8 cellular contexts compared by ENCODE assay signal in genomic region chr10:73810358-73810734, GRCh38. TPM values are rescaled to one million over a fixed set of nuclear protein-coding genes. Genes with fewer than 3 reads are reported as not detected.
DNase-seq lines count a peak whose midpoint lies in the region; ATAC-seq, FAIRE-seq and TF ChIP-seq lines count a peak whose summit lies in the region.

No MANE protein-coding gene starts in this region.

- H3K4me1 Mint-ChIP-seq in GM23338, result peaks cover 13% of the 10 kb centered on the region
- H3K4me1 Mint-ChIP-seq in T-helper 1 cell treated with Interleukin-12 subunit alpha and Interleukin-12 subunit beta and Interleukin-4 antibody, amounts not matched to agents 30 μg/mL and 1 μg/mL, for 36 hours (ENCODE audit: low read depth), result peaks cover 36% of the 10 kb centered on the region

- TF ChIP-seq CTCF in GM23338 (conservative IDR thresholded peaks at IDR 0.05; ENCODE audit: low read depth in 2 of 2) (no peak), fibroblast of the aortic adventitia (IDR thresholded peaks at IDR 0.05; ENCODE audit: insufficient read depth, low read length) (no peak), D721Med (IDR thresholded peaks at IDR 0.05; ENCODE audit: insufficient read depth, missing control alignments) (no peak)

- peak overlapping the region; percentile 87; the same call in 1 of the 2 replicates for H2AFZ ChIP-seq in GM23338

- H3K9me3 Mint-ChIP-seq in GM23338, result no peaks in the 10 kb centered on the region
- no peaks in the 10 kb centered on the region for H3K9me3 Mint-ChIP-seq in T-helper 1 cell treated with Interleukin-12 subunit alpha and Interleukin-12 subunit beta and Interleukin-4 antibody, amounts not matched to agents 30 μg/mL and 1 μg/mL, for 36 hours

- peaks cover 3% of the 10 kb centered on the region; the same call in 1 of the 2 replicates for H3K36me3 ChIP-seq in GM23338 (ENCODE audit: insufficient read depth)
- peaks cover 43 to 55% (median 49%) of the 10 kb centered on the region in 3 donors for H3K36me3 ChIP-seq in skeletal muscle tissue (ENCODE audit: control insufficient read depth in 3 of 3, insufficient read depth in 3 of 3, low read length in 3 of 3)

- peaks cover 18% of the 10 kb centered on the region for H3K27me3 Mint-ChIP-seq in GM23338 (ENCODE audit: insufficient read depth, low read depth, poor library complexity)
- no peaks in the 10 kb centered on the region for H3K27me3 Mint-ChIP-seq in T-helper 1 cell treated with Interleukin-12 subunit alpha and Interleukin-12 subunit beta and Interleukin-4 antibody, amounts not matched to agents 30 μg/mL and 1 μg/mL, for 36 hours (ENCODE audit: low read depth)

- H3K4me1 ChIP-seq in GM23338 (ENCODE audit: insufficient read depth) (peaks cover 7% of the 10 kb centered on the region), skeletal muscle tissue (ENCODE audit: control insufficient read depth in 3 of 3, insufficient read depth in 3 of 3, low read length in 3 of 3) (peaks cover 3 to 12% (median 8%) of the 10 kb centered on the region in 3 donors)

- no peak for ATAC-seq in GM23338

- no peaks in the 10 kb centered on the region for H3K27me3 ChIP-seq in GM23338 (ENCODE audit: insufficient read depth)
- H3K27me3 ChIP-seq in skeletal muscle tissue (ENCODE audit: control insufficient read depth in 3 of 3, insufficient read depth in 3 of 3, low read length in 3 of 3), result no peaks in the 10 kb centered on the region

- no peak for FAIRE-seq in D721Med (lab: Jason Lieb, UNC)

- H3K9me3 ChIP-seq in skeletal muscle tissue (ENCODE audit: control insufficient read depth in 3 of 3, low read length in 3 of 3), result no peaks in the 10 kb centered on the region

- no peaks in the 10 kb centered on the region for H3K79me2 ChIP-seq in GM23338 (replicated peaks; ENCODE audit: insufficient read depth)

- H3F3A ChIP-seq in GM23338 (replicated peaks; ENCODE audit: low read depth), result 0 out of 2 replicates have a peak, but pooled peaks cover 13% of the 10 kb centered on the region

- H3K9ac ChIP-seq in skeletal muscle tissue (ENCODE audit: low read depth in 1 of 3, low read length in 3 of 3), result peak overlapping the region; percentile 78 to 91 (median 89)

- H4K20me1 ChIP-seq in GM23338 (replicated peaks; ENCODE audit: insufficient read depth), result peaks cover 9% of the 10 kb centered on the region

- H3K27ac ChIP-seq in GM23338 (ENCODE audit: low read depth), result no peak overlapping the region
- no peak overlapping the region for H3K27ac ChIP-seq in skeletal muscle tissue (ENCODE audit: low read depth, low read length)

- no peaks in the 10 kb centered on the region for H3K9me2 ChIP-seq in GM23338 (ENCODE audit: insufficient read depth)

- H3K4me2 ChIP-seq in GM23338, result peak overlapping the region; percentile 84

- no peak for DNase-seq in GM23338 (ENCODE audit: low spot score)
- DNase-seq in fibroblast of the aortic adventitia (ENCODE audit: low read depth), result peak; percentile 33
- no peak for DNase-seq in D721Med (ENCODE audit: insufficient read length, low spot score)
- DNase-seq in RPMI8226, result no peak
- DNase-seq in globus pallidus (ENCODE audit: low spot score), result no peak
- DNase-seq in NCI-H1436 treated with DMSO at 0.1 percent for 48 hours (lab: John Stamatoyannopoulos, UW), result no peak

- H3K27ac Mint-ChIP-seq in GM23338, result no peak overlapping the region
- peak overlapping the region; percentile 98 for H3K27ac Mint-ChIP-seq in T-helper 1 cell treated with Interleukin-12 subunit alpha and Interleukin-12 subunit beta and Interleukin-4 antibody, amounts not matched to agents 30 μg/mL and 1 μg/mL, for 36 hours

- H3K4me3 ChIP-seq in GM23338 (peak overlapping the region; percentile 84), fibroblast of the aortic adventitia (ENCODE audit: low read depth, low read length) (peak overlapping the region; percentile 83), skeletal muscle tissue (ENCODE audit: low read length in 3 of 3) (peak overlapping the region; percentile 69 to 80 (median 78))

- H3K36me3 Mint-ChIP-seq in GM23338 (ENCODE audit: low read depth), result peaks cover 41% of the 10 kb centered on the region
- H3K36me3 Mint-ChIP-seq in T-helper 1 cell treated with Interleukin-12 subunit alpha and Interleukin-12 subunit beta and Interleukin-4 antibody, amounts not matched to agents 30 μg/mL and 1 μg/mL, for 36 hours (ENCODE audit: low read depth), result peaks cover 58% of the 10 kb centered on the region

- H3K4me3 Mint-ChIP-seq in GM23338, result peak overlapping the region; percentile 79
- H3K4me3 Mint-ChIP-seq in T-helper 1 cell treated with Interleukin-12 subunit alpha and Interleukin-12 subunit beta and Interleukin-4 antibody, amounts not matched to agents 30 μg/mL and 1 μg/mL, for 36 hours, result peak overlapping the region; percentile 94

TF ChIP-seq in GM23338, 12 proteins besides CTCF, POLR2A, EP300 and RAD21:
- TF ChIP-seq CREB1 (CRISPR knock-in tag; IDR thresholded peaks at IDR 0.05; ENCODE audit: low read depth) (no peak), ETS1 (IDR thresholded peaks at IDR 0.05) (no peak), EZH2phosphoT487 (IDR thresholded peaks at IDR 0.05; ENCODE audit: unreplicated experiment) (no peak), REST (IDR thresholded peaks at IDR 0.05; ENCODE audit: unreplicated experiment) (no peak), JUNB (IDR thresholded peaks at IDR 0.05; ENCODE audit: unreplicated experiment) (no peak)

RNA-seq across cellular contexts. Expression of gene NDST2, which starts 1.1 kb away (rescaled TPM):
- 15.3 and 21.1 TPM in 2 replicates for total RNA-seq in GM23338 (2014; rRNA removed; shearing (Covaris generic))
- polyA plus RNA-seq in GM23338 (2016; fragmentation: Nextera tagmentation; extraction: Ambion mirVana), result 7.4 and 9.4 TPM in 2 replicates
- total RNA-seq in fibroblast of the aortic adventitia (ENCODE audit: low replicate concordance) (14.7 and 19.5 TPM in 2 replicates), skeletal muscle tissue (6.3 TPM)

RNA-seq across cellular contexts. Expression of gene ZSWIM8, which starts 24.9 kb away (rescaled TPM):
- total RNA-seq in GM23338 (2014; rRNA removed; shearing (Covaris generic)), result 30.4 and 40.5 TPM in 2 replicates
- polyA plus RNA-seq in GM23338 (2016; fragmentation: Nextera tagmentation; extraction: Ambion mirVana), result 20.0 and 20.5 TPM in 2 replicates
- total RNA-seq in fibroblast of the aortic adventitia (ENCODE audit: low replicate concordance) (38.8 and 48.9 TPM in 2 replicates), skeletal muscle tissue (29.7 TPM)

RNA-seq across cellular contexts. Expression of gene CHCHD1, which starts 28.5 kb away (rescaled TPM):
- total RNA-seq in GM23338 (2014; rRNA removed; shearing (Covaris generic)), result 40.6 and 41.1 TPM in 2 replicates
- polyA plus RNA-seq in GM23338 (2016; fragmentation: Nextera tagmentation; extraction: Ambion mirVana), result 187 and 196 TPM in 2 replicates
- total RNA-seq in fibroblast of the aortic adventitia (ENCODE audit: low replicate concordance), result 12.9 and 20.9 TPM in 2 replicates
- total RNA-seq in skeletal muscle tissue, result 17.7 TPM
